Comparison of ENCODE assay signal across 22 cellular contexts in the genomic region with DNA sequence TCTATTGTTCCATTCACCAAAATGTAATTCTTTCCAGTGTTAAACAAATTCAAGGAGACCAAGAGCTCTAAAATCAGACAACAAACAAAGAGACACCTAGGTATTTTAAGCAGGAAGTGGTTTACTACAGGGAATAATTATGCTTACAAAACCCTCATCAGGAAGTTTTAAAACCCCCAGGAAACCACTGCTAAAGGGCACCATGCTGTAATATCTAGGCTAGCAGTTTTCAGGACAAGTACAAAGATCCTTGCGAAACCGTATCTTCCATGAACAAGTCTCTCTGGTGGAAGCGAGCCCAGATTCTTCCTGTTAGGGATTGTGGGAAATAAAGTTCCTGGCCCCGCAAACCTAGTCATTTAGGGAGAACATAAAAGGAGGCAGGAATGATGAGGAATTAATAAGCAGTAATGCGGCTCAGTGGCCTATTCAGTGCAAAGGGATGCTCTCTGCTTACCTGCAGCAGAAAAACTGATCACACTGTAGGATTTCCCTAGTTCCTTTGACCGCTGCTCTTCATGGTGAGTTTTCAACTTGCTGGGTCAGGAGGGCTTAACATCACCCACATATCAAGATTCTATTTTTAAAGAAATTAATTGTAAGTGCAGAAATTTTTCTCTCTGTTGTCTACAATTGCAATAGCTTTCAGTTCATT. TPM values are rescaled to one million over a fixed set of nuclear protein-coding genes. Genes with fewer than 3 reads are reported as not detected.
DNase-seq lines count a peak whose midpoint lies in the region; ATAC-seq and TF ChIP-seq lines count a peak whose summit lies in the region.
"Had no signal": no experiment of that assay in that cellular context is flagged by ENCODE, and none has a peak within 500 bp of the region (broad histone marks: within the 10 kb centered on the region; RNA-seq: fewer than 3 reads in every experiment).

No MANE protein-coding gene starts in this region.

- H3K4me3 ChIP-seq in neural progenitor cell (no peak overlapping the region), Karpas-422 (ENCODE audit: low read length) (no peak overlapping the region), gastrocnemius medialis (no peak overlapping the region)
- H3K4me3 ChIP-seq: mucosa of descending colon, right lobe of liver, SJCRH30, stomach had no signal

- peaks cover 10% of the 10 kb centered on the region for H3K36me3 Mint-ChIP-seq in activated CD4-positive, alpha-beta memory T cell treated with anti-CD3 and anti-CD28 coated beads, Interleukin-2, amount 10 ng/mL, durations not matched to agents 7 days and 5 days (ENCODE audit: low read depth)
- peaks cover 3% of the 10 kb centered on the region for H3K36me3 Mint-ChIP-seq in activated CD4-positive, alpha-beta memory T cell treated with anti-CD3 and anti-CD28 coated beads for 36 hours
- H3K36me3 Mint-ChIP-seq in activated CD8-positive, alpha-beta T cell treated with anti-CD3 and anti-CD28 coated beads, Interleukin-2, amount 10 ng/mL, durations not matched to agents 7 days and 5 days (ENCODE audit: low read depth) = peaks cover 26% of the 10 kb centered on the region
- no peaks in the 10 kb centered on the region for H3K36me3 Mint-ChIP-seq in neural progenitor cell
- no peaks in the 10 kb centered on the region for H3K36me3 Mint-ChIP-seq in effector memory CD8-positive, alpha-beta T cell (ENCODE audit: insufficient read depth)

- CTCF ChIA-PET in activated CD4-positive, alpha-beta memory T cell treated with anti-CD3 and anti-CD28 coated beads, Interleukin-2, amount 10 ng/mL, durations not matched to agents 7 days and 5 days (lab: Charles Lee) = no interaction called here
- CTCF ChIA-PET in activated CD4-positive, alpha-beta memory T cell treated with anti-CD3 and anti-CD28 coated beads for 36 hours (lab: Charles Lee) = no interaction called here
- CTCF ChIA-PET in activated CD8-positive, alpha-beta T cell treated with anti-CD3 and anti-CD28 coated beads, Interleukin-2, amount 10 ng/mL, durations not matched to agents 7 days and 5 days (lab: Charles Lee) = no interaction called here

- H3K79me2 ChIP-seq in neural progenitor cell (ENCODE audit: low read depth) = no peaks in the 10 kb centered on the region
- no peaks in the 10 kb centered on the region for H3K79me2 ChIP-seq in Karpas-422 (ENCODE audit: low read length)

- no peak for TF ChIP-seq POLR2A in gastrocnemius medialis (IDR thresholded peaks at IDR 0.05)

- H3K27ac Mint-ChIP-seq in activated CD4-positive, alpha-beta memory T cell treated with anti-CD3 and anti-CD28 coated beads, Interleukin-2, amount 10 ng/mL, durations not matched to agents 7 days and 5 days = peak overlapping the region; percentile 23
- no peak overlapping the region for H3K27ac Mint-ChIP-seq in activated CD4-positive, alpha-beta memory T cell treated with anti-CD3 and anti-CD28 coated beads for 36 hours
- H3K27ac Mint-ChIP-seq in activated CD8-positive, alpha-beta T cell treated with anti-CD3 and anti-CD28 coated beads, Interleukin-2, amount 10 ng/mL, durations not matched to agents 7 days and 5 days = peak overlapping the region; percentile 28
- no peak overlapping the region for H3K27ac Mint-ChIP-seq in neural progenitor cell
- peak overlapping the region in 1 of 2 donors; percentile 25 for H3K27ac Mint-ChIP-seq in effector memory CD8-positive, alpha-beta T cell

- H3K9me2 ChIP-seq in Karpas-422 (replicated peaks; ENCODE audit: insufficient read depth, low read length) = no peaks in the 10 kb centered on the region

- no peaks in the 10 kb centered on the region for H3F3A ChIP-seq in neural progenitor cell (ENCODE audit: low read depth)

- POLR2A ChIA-PET in activated CD4-positive, alpha-beta memory T cell treated with anti-CD3 and anti-CD28 coated beads, Interleukin-2, amount 10 ng/mL, durations not matched to agents 7 days and 5 days (lab: Charles Lee) = no interaction called here
- POLR2A ChIA-PET in activated CD4-positive, alpha-beta memory T cell treated with anti-CD3 and anti-CD28 coated beads for 36 hours (lab: Charles Lee) = no interaction called here
- POLR2A ChIA-PET in activated CD8-positive, alpha-beta T cell treated with anti-CD3 and anti-CD28 coated beads, Interleukin-2, amount 10 ng/mL, durations not matched to agents 7 days and 5 days (lab: Charles Lee) = no interaction called here

- peak; percentile 58 for ATAC-seq in activated CD8-positive, alpha-beta T cell treated with anti-CD3 and anti-CD28 coated beads, Interleukin-2, amount 10 ng/mL, durations not matched to agents 7 days and 5 days
- no peak for ATAC-seq in effector memory CD8-positive, alpha-beta T cell (replicated peaks)
- ATAC-seq in gastrocnemius medialis = no peak
- ATAC-seq: left colon, mucosa of descending colon, PC-3, right lobe of liver had no signal

- intact Hi-C loops in activated CD4-positive, alpha-beta memory T cell treated with anti-CD3 and anti-CD28 coated beads for 36 hours (cut with micrococcal nuclease) = no loop called here
- intact Hi-C loops in gastrocnemius medialis (cut with DNase I; ENCODE audit: low total_unique reads) = no loop called here

- H3K4me1 ChIP-seq in neural progenitor cell (no peaks in the 10 kb centered on the region), Karpas-422 (ENCODE audit: low read length) (no peaks in the 10 kb centered on the region), gastrocnemius medialis (no peaks in the 10 kb centered on the region)
- H3K4me1 ChIP-seq: right lobe of liver, stomach had no signal

- no peaks in the 10 kb centered on the region for H3K36me3 ChIP-seq in neural progenitor cell
- H3K36me3 ChIP-seq in Karpas-422 (ENCODE audit: insufficient read depth, low read length) = no peaks in the 10 kb centered on the region
- no peaks in the 10 kb centered on the region for H3K36me3 ChIP-seq in gastrocnemius medialis
- H3K36me3 ChIP-seq: right lobe of liver, SJCRH30, stomach had no signal

- peak overlapping the region; percentile 6 for H3K4me3 Mint-ChIP-seq in activated CD4-positive, alpha-beta memory T cell treated with anti-CD3 and anti-CD28 coated beads, Interleukin-2, amount 10 ng/mL, durations not matched to agents 7 days and 5 days
- no peak overlapping the region for H3K4me3 Mint-ChIP-seq in activated CD4-positive, alpha-beta memory T cell treated with anti-CD3 and anti-CD28 coated beads for 36 hours
- peak overlapping the region; percentile 26 for H3K4me3 Mint-ChIP-seq in activated CD8-positive, alpha-beta T cell treated with anti-CD3 and anti-CD28 coated beads, Interleukin-2, amount 10 ng/mL, durations not matched to agents 7 days and 5 days
- H3K4me3 Mint-ChIP-seq in neural progenitor cell = no peak overlapping the region
- H3K4me3 Mint-ChIP-seq in effector memory CD8-positive, alpha-beta T cell = peak overlapping the region in 1 of 2 donors; percentile 19

- H3K27me3 ChIP-seq in neural progenitor cell (no peaks in the 10 kb centered on the region), Karpas-422 (ENCODE audit: low read length) (no peaks in the 10 kb centered on the region), gastrocnemius medialis (no peaks in the 10 kb centered on the region)
- H3K27me3 ChIP-seq: right lobe of liver, SJCRH30, stomach had no signal

- H2AFZ ChIP-seq in neural progenitor cell (replicated peaks) (peak overlapping the region; percentile 82), Karpas-422 (ENCODE audit: low read length) (no peak overlapping the region)

- H3K4me1 Mint-ChIP-seq in activated CD4-positive, alpha-beta memory T cell treated with anti-CD3 and anti-CD28 coated beads, Interleukin-2, amount 10 ng/mL, durations not matched to agents 7 days and 5 days = peaks cover 50% of the 10 kb centered on the region
- peaks cover 38% of the 10 kb centered on the region for H3K4me1 Mint-ChIP-seq in activated CD4-positive, alpha-beta memory T cell treated with anti-CD3 and anti-CD28 coated beads for 36 hours (ENCODE audit: low read depth)
- peaks cover 45% of the 10 kb centered on the region for H3K4me1 Mint-ChIP-seq in activated CD8-positive, alpha-beta T cell treated with anti-CD3 and anti-CD28 coated beads, Interleukin-2, amount 10 ng/mL, durations not matched to agents 7 days and 5 days (ENCODE audit: low read depth)
- H3K4me1 Mint-ChIP-seq in neural progenitor cell = no peaks in the 10 kb centered on the region
- peaks cover 7 to 32% of the 10 kb centered on the region in 2 donors for H3K4me1 Mint-ChIP-seq in effector memory CD8-positive, alpha-beta T cell (ENCODE audit: low read depth in 2 of 2)

- H3K27ac ChIP-seq in neural progenitor cell = no peak overlapping the region
- no peak overlapping the region for H3K27ac ChIP-seq in Karpas-422 (ENCODE audit: low read length)
- H3K27ac ChIP-seq in gastrocnemius medialis = no peak overlapping the region
- H3K27ac ChIP-seq: right lobe of liver, SJCRH30, stomach had no signal

- no peak for DNase-seq in activated CD4-positive, alpha-beta memory T cell treated with anti-CD3 and anti-CD28 coated beads, Interleukin-2, amount 10 ng/mL, durations not matched to agents 7 days and 5 days
- no peak for DNase-seq in activated CD4-positive, alpha-beta memory T cell treated with anti-CD3 and anti-CD28 coated beads for 36 hours
- DNase-seq in KBM-7 (peak; percentile 65), neural progenitor cell (ENCODE audit: low spot score) (no peak), Karpas-422 (no peak), gastrocnemius medialis (no peak)
- DNase-seq in activated CD8-positive, alpha-beta T cell treated with anti-CD3 and anti-CD28 coated beads, Interleukin-2, amount 10 ng/mL, durations not matched to agents 7 days and 5 days = no peak
- no peak for DNase-seq in effector memory CD8-positive, alpha-beta T cell
- DNase-seq: activated CD4-positive, alpha-beta T cell treated with anti-CD3 and anti-CD28 coated beads, Interleukin-2, amount 50 U/mL, for 48 hours; activated gamma-delta T cell; aorta; foreskin fibroblast; left colon; NCI-H2107; PC-3; right lobe of liver; SJCRH30; stimulated activated CD4-positive, alpha-beta T cell treated with anti-CD3 and anti-CD28 coated beads, Interleukin-1b, Interleukin-23, amount 100 ng/mL, for 48 hours; stomach had no signal

- TF ChIP-seq CTCF in neural progenitor cell (IDR thresholded peaks at IDR 0.05) (no peak), gastrocnemius medialis (IDR thresholded peaks at IDR 0.05 in 4 of 5, conservative IDR thresholded peaks at IDR 0.05 in 1 of 5) (no peak)

- H3K9ac ChIP-seq in neural progenitor cell (no peak overlapping the region), Karpas-422 (ENCODE audit: low read length) (no peak overlapping the region)

- no peak overlapping the region for H3K4me2 ChIP-seq in neural progenitor cell
- H3K4me2 ChIP-seq in Karpas-422 (ENCODE audit: low read depth, low read length, poor library complexity, severe bottlenecking) = no peak overlapping the region

- H3K9me3 ChIP-seq in neural progenitor cell (ENCODE audit: low read depth) (no peaks in the 10 kb centered on the region), Karpas-422 (ENCODE audit: low read length) (no peaks in the 10 kb centered on the region; the same call in 1 of the 2 replicates), gastrocnemius medialis (no peaks in the 10 kb centered on the region)
- H3K9me3 ChIP-seq: mucosa of descending colon, right lobe of liver, SJCRH30 had no signal

- in situ Hi-C loops in KBM-7 (cut with MboI; ENCODE audit: low pct_unique_long_range_greater_than_20kb, low sequenced_read_pairs) (no loop called here), gastrocnemius medialis (cut with MboI; ENCODE audit: low sequenced_read_pairs in 4 of 4) (no loop called here)

- H4K20me1 ChIP-seq in neural progenitor cell (ENCODE audit: low read depth) (no peaks in the 10 kb centered on the region), Karpas-422 (ENCODE audit: insufficient read depth, low read depth, low read length) (no peaks in the 10 kb centered on the region)

- no peaks in the 10 kb centered on the region for H3K27me3 Mint-ChIP-seq in activated CD4-positive, alpha-beta memory T cell treated with anti-CD3 and anti-CD28 coated beads, Interleukin-2, amount 10 ng/mL, durations not matched to agents 7 days and 5 days
- no peaks in the 10 kb centered on the region for H3K27me3 Mint-ChIP-seq in activated CD4-positive, alpha-beta memory T cell treated with anti-CD3 and anti-CD28 coated beads for 36 hours
- peaks cover 2% of the 10 kb centered on the region for H3K27me3 Mint-ChIP-seq in activated CD8-positive, alpha-beta T cell treated with anti-CD3 and anti-CD28 coated beads, Interleukin-2, amount 10 ng/mL, durations not matched to agents 7 days and 5 days (ENCODE audit: low read depth)
- peaks cover 3% of the 10 kb centered on the region for H3K27me3 Mint-ChIP-seq in neural progenitor cell (ENCODE audit: insufficient read depth, low read depth)
- no peaks in the 10 kb centered on the region for H3K27me3 Mint-ChIP-seq in effector memory CD8-positive, alpha-beta T cell

- peaks cover 22% of the 10 kb centered on the region for H3K9me3 Mint-ChIP-seq in activated CD4-positive, alpha-beta memory T cell treated with anti-CD3 and anti-CD28 coated beads, Interleukin-2, amount 10 ng/mL, durations not matched to agents 7 days and 5 days
- peaks cover 23% of the 10 kb centered on the region for H3K9me3 Mint-ChIP-seq in activated CD4-positive, alpha-beta memory T cell treated with anti-CD3 and anti-CD28 coated beads for 36 hours
- H3K9me3 Mint-ChIP-seq in activated CD8-positive, alpha-beta T cell treated with anti-CD3 and anti-CD28 coated beads, Interleukin-2, amount 10 ng/mL, durations not matched to agents 7 days and 5 days (ENCODE audit: insufficient read depth) = peaks cover 26% of the 10 kb centered on the region
- peaks cover 4% of the 10 kb centered on the region for H3K9me3 Mint-ChIP-seq in neural progenitor cell
- peaks cover 0 to 2% of the 10 kb centered on the region in 2 donors for H3K9me3 Mint-ChIP-seq in effector memory CD8-positive, alpha-beta T cell

RNA-seq across cellular contexts. Expression of gene ACSM4, which starts 42.8 kb away (rescaled TPM):
- total RNA-seq in activated CD4-positive, alpha-beta memory T cell treated with anti-CD3 and anti-CD28 coated beads, Interleukin-2, amount 10 ng/mL, durations not matched to agents 7 days and 5 days = not detected
- not detected for total RNA-seq in activated CD4-positive, alpha-beta memory T cell treated with anti-CD3 and anti-CD28 coated beads for 36 hours
- not detected for total RNA-seq in activated CD8-positive, alpha-beta T cell treated with anti-CD3 and anti-CD28 coated beads, Interleukin-2, amount 10 ng/mL, durations not matched to agents 7 days and 5 days
- total RNA-seq in neural progenitor cell (ENCODE audit: low replicate concordance) (not detected in 2 replicates), gastrocnemius medialis (not detected)
- not detected in 2 replicates for total RNA-seq in Karpas-422 (2014; rRNA removed; shearing (Covaris generic); ENCODE audit: low replicate concordance)
- total RNA-seq: aorta, left colon, mucosa of descending colon, osteocyte, PC-3, right lobe of liver, SJCRH30, stomach, urinary bladder had no signal

Comparison
In these comparisons a context has a peak if more than half of its experiments do, and no peak if none do; other contexts are left out.
1. H3K27ac Mint-ChIP-seq: peak in activated CD4-positive, alpha-beta memory T cell treated with anti-CD3 and anti-CD28 coated beads, Interleukin-2, amount 10 ng/mL, durations not matched to agents 7 days and 5 days (single experiment) and activated CD8-positive, alpha-beta T cell treated with anti-CD3 and anti-CD28 coated beads, Interleukin-2, amount 10 ng/mL, durations not matched to agents 7 days and 5 days (single experiment); none in activated CD4-positive, alpha-beta memory T cell treated with anti-CD3 and anti-CD28 coated beads for 36 hours (single experiment) and neural progenitor cell (single experiment).
2. H3K4me3 Mint-ChIP-seq: peak in activated CD4-positive, alpha-beta memory T cell treated with anti-CD3 and anti-CD28 coated beads, Interleukin-2, amount 10 ng/mL, durations not matched to agents 7 days and 5 days (single experiment) and activated CD8-positive, alpha-beta T cell treated with anti-CD3 and anti-CD28 coated beads, Interleukin-2, amount 10 ng/mL, durations not matched to agents 7 days and 5 days (single experiment); none in activated CD4-positive, alpha-beta memory T cell treated with anti-CD3 and anti-CD28 coated beads for 36 hours (single experiment) and neural progenitor cell (single experiment).